8 cellular contexts compared by ENCODE assay signal in the genomic region with DNA sequence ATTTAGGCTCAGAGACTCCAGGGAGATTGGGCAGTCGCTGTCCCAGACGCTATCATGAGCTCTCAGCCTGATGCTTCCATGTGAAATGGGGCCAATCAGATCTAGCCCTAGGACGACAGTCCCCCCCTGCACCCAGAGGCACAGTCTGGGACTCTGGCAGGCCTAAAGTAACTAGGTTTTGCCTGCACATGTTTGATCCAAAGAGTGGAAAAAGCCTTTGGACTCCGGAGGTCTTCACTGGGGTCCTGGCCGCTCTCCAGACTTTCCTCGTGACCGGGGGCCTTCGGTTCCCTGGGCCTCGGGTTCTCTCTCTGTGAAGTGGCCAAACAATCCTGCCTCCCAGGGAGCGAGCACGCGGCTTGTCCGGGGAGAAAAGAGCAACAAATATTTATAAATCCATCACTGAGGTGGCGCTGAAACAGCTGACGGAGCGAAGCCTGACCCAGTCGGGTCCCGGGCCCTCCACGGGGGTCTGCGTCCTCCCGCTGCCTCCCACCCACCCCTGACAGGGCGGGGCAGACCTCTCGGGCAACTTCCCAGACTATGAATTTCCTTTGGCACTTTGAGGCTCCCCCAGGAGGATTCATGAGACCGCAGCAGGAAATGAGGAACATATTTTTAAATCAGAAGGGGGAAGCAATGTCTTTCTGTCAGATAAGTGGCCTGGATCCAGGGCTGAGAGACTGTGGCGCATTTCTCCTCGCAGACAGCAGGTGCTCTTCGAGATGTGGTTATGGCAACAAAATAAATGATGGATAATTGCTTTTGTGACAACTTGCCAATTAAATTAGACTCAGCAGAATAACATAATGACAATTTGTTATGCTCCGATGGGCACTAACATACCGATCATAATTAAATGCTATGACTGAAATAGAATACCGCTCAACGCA. TPM values are rescaled to one million over a fixed set of nuclear protein-coding genes. Genes with fewer than 3 reads are reported as not detected.
DNase-seq lines count a peak whose midpoint lies in the region; ATAC-seq and TF ChIP-seq lines count a peak whose summit lies in the region.

No MANE protein-coding gene starts in this region.

- 24 to 26% methylated on average over 23 to 31 of the region's 31 CpGs for WGBS in body of pancreas, 2 donors

- H3K9me3 ChIP-seq in body of pancreas: no peaks in the 10 kb centered on the region
- H3K9me3 ChIP-seq in left lung: no peaks in the 10 kb centered on the region

- no peaks in the 10 kb centered on the region for H3K36me3 Mint-ChIP-seq in type B pancreatic cell

- H3K27me3 Mint-ChIP-seq in type B pancreatic cell: peaks cover 40% of the 10 kb centered on the region

- peaks cover 30% of the 10 kb centered on the region for H3K4me1 Mint-ChIP-seq in type B pancreatic cell (ENCODE audit: unreplicated experiment)

- H3K27ac ChIP-seq in body of pancreas: peak overlapping the region; percentile 1 to 77 (median 66)
- no peak overlapping the region for H3K27ac ChIP-seq in left lung

- peak overlapping the region; percentile 36 for H3K27ac Mint-ChIP-seq in type B pancreatic cell

- H3K36me3 ChIP-seq in body of pancreas (replicated peaks in 1 of 2; ENCODE audit: insufficient read depth in 1 of 2, low read depth in 2 of 2) (no peaks in the 10 kb centered on the region), left lung (no peaks in the 10 kb centered on the region)

- ATAC-seq in body of pancreas (peak; percentile 79), left lung (peak; percentile 35), GM21447 (IDR thresholded peaks at IDR 0.05; ENCODE audit: unreplicated experiment) (no peak), HG03439 (IDR thresholded peaks at IDR 0.05; ENCODE audit: unreplicated experiment) (no peak)

- peak in 1 of 3 donors; percentile 7 for TF ChIP-seq POLR2A in body of pancreas (IDR thresholded peaks at IDR 0.05)

- no peaks in the 10 kb centered on the region for H3K9me3 Mint-ChIP-seq in type B pancreatic cell

- TF ChIP-seq CTCF in body of pancreas (IDR thresholded peaks at IDR 0.05): no peak
- TF ChIP-seq CTCF in left lung (IDR thresholded peaks at IDR 0.05): no peak
- peak; percentile 26 for TF ChIP-seq CTCF in type B pancreatic cell (conservative IDR thresholded peaks at IDR 0.05)

- DNase-seq in DMS 273 treated with DMSO at 0.1 percent for 48 hours (lab: John Stamatoyannopoulos, UW) (peak; percentile 53), NCI-H2029 (lab: John Stamatoyannopoulos, UW) (peak; percentile 66), body of pancreas (peak; percentile 37 to 53 (median 46)), left lung (no peak), type B pancreatic cell (ENCODE audit: extremely low spot score, unreplicated experiment) (no peak)
- DNase-seq in stimulated activated naive CD4-positive, alpha-beta T cell (lab: John Stamatoyannopoulos, UW): no peak

- H3K27me3 ChIP-seq in body of pancreas (no peaks in the 10 kb centered on the region), left lung (peaks cover 0 to 24% of the 10 kb centered on the region in 2 donors)

- peak overlapping the region; percentile 18 for H3K4me3 Mint-ChIP-seq in type B pancreatic cell

- intact Hi-C loops in body of pancreas (cut with DNase I) (no loop called here), left lung (cut with DNase I) (no loop called here)

- no peak overlapping the region for H3K4me3 ChIP-seq in body of pancreas
- no peak overlapping the region for H3K4me3 ChIP-seq in left lung

- H3K4me1 ChIP-seq in body of pancreas: peaks cover 12% of the 10 kb centered on the region
- peaks cover 12 to 13% of the 10 kb centered on the region in 2 donors for H3K4me1 ChIP-seq in left lung

RNA-seq across cellular contexts. Expression of a gene that starts 38.9 kb away (rescaled TPM):
- total RNA-seq in body of pancreas (10 to 100 TPM in 1 of 2 donors, 1 to 10 TPM in 1; 1.3 to 13.7 TPM), left lung (10 to 100 TPM; 39.2 to 39.8 TPM), type B pancreatic cell (ENCODE audit: low replicate concordance) (35.5 and 46.9 TPM in 2 replicates)

Comparison
In these comparisons a context has a peak if more than half of its experiments do, and no peak if none do; other contexts are left out.
1. DNase-seq: peak in DMS 273 treated with DMSO at 0.1 percent for 48 hours (single experiment), NCI-H2029 (single experiment) and body of pancreas (4 of 4); none in left lung (0 of 2), type B pancreatic cell (single experiment) and stimulated activated naive CD4-positive, alpha-beta T cell (0 of 6).
2. ATAC-seq: peak in body of pancreas (single experiment) and left lung (single experiment); none in GM21447 (single experiment) and HG03439 (single experiment).
3. H3K27ac ChIP-seq: peak in body of pancreas (4 of 4); none in left lung (0 of 2).